ENCODE assay signal across 19 cellular contexts in the genomic region with DNA sequence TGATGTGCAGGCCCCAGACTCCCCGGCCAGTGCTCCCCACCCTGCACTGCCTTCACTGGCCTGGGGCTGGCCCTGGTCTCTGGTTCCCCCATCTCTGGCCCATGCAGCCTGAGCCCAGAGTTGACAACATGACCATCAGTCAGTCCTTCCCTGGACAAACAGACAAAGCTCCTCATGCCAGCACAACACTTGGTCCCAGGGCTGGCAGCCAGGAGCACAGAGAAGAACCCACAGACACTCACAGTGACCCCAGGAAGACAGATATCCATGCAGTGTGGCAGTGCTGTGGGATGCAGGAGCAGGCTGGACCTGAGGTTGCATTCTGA.
"Had no signal": no experiment of that assay in that cellular context is flagged by ENCODE, and none has a peak within 500 bp of the region (broad histone marks: within the 10 kb centered on the region; RNA-seq: fewer than 3 reads in every experiment).

No MANE protein-coding gene starts in this region.

- H3K9me3 Mint-ChIP-seq: stimulated activated effector memory CD8-positive, alpha-beta T cell treated with anti-CD3 and anti-CD28 coated beads, Interleukin-12 subunit alpha, Interleukin-12 subunit beta, amount 100 ng/mL, for 72 hours; stimulated activated naive CD8-positive, alpha-beta T cell treated with anti-CD3 and anti-CD28 coated beads, Interleukin-15, Interleukin-2, amounts not matched to agents 100 ng/mL and 50 ng/mL, for 24 hours had no signal

- H3K36me3 Mint-ChIP-seq: naive B cell; stimulated activated effector memory CD8-positive, alpha-beta T cell treated with anti-CD3 and anti-CD28 coated beads, Interleukin-12 subunit alpha, Interleukin-12 subunit beta, amount 100 ng/mL, for 72 hours had no signal

- H3K27ac ChIP-seq: colonic mucosa, heart left ventricle, pancreas, psoas muscle, right lobe of liver, tibial artery, upper lobe of left lung, uterus had no signal

- H3K27ac Mint-ChIP-seq: naive B cell; stimulated activated effector memory CD8-positive, alpha-beta T cell treated with anti-CD3 and anti-CD28 coated beads, Interleukin-12 subunit alpha, Interleukin-12 subunit beta, amount 100 ng/mL, for 72 hours; stimulated activated naive CD8-positive, alpha-beta T cell treated with anti-CD3 and anti-CD28 coated beads, Interleukin-15, Interleukin-2, amounts not matched to agents 100 ng/mL and 50 ng/mL, for 24 hours had no signal

- H3K9me3 ChIP-seq: colonic mucosa, heart left ventricle, pancreas, psoas muscle, right lobe of liver, tibial artery, upper lobe of left lung, uterus had no signal

- H3K4me3 Mint-ChIP-seq: naive B cell; stimulated activated effector memory CD8-positive, alpha-beta T cell treated with anti-CD3 and anti-CD28 coated beads, Interleukin-12 subunit alpha, Interleukin-12 subunit beta, amount 100 ng/mL, for 72 hours; stimulated activated naive CD8-positive, alpha-beta T cell treated with anti-CD3 and anti-CD28 coated beads, Interleukin-15, Interleukin-2, amounts not matched to agents 100 ng/mL and 50 ng/mL, for 24 hours had no signal

- H3K4me1 ChIP-seq: colonic mucosa, pancreas, right lobe of liver, uterus had no signal

- H3K36me3 ChIP-seq: colonic mucosa, heart left ventricle, pancreas, right lobe of liver, tibial artery, upper lobe of left lung, uterus had no signal

- H3K27me3 ChIP-seq: colonic mucosa, pancreas, right lobe of liver, upper lobe of left lung, uterus had no signal

- H3K4me3 ChIP-seq: colonic mucosa, heart left ventricle, pancreas, psoas muscle, right lobe of liver, tibial artery, upper lobe of left lung, uterus had no signal

- DNase-seq: colonic mucosa; effector CD4-positive, alpha-beta T cell; foreskin melanocyte; hippocampal formation; kidney glomerular epithelial cell; mesendoderm; naive B cell; psoas muscle; retina; right lobe of liver; stimulated activated CD4-positive, alpha-beta T cell treated with anti-CD3 and anti-CD28 coated beads, Interleukin-4, amount 100 ng/mL, for 1 hour; stimulated activated CD8-positive, alpha-beta memory T cell treated with anti-CD3 and anti-CD28 coated beads, Interleukin-4, amount 100 ng/mL, for 48 hours; tibial artery; uterus had no signal

- ATAC-seq: heart left ventricle; pancreas; psoas muscle; right lobe of liver; stimulated activated effector memory CD8-positive, alpha-beta T cell treated with anti-CD3 and anti-CD28 coated beads, Interleukin-12 subunit alpha, Interleukin-12 subunit beta, amount 100 ng/mL, for 72 hours had no signal
